ENCODE assay signal across 22 cellular contexts in the genomic region with DNA sequence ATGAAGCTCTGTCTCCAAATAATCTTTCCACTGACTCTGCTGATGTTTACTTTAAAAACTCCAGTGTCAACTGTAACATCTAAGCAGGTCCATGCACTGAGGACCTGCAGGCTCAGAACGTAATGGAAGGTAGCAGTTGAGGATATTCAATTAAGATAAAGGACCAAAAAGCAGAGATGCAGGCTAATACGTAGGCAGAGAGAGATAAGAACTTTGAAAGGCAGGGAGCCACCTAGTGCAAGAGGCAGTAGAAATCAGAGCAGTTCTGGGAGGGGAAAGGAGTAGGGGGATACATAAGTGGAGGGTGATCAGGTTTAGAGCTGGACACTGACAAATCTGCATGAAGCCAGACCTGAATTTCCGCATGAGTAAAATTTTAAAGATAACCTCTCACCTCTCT.
"Had no signal": no experiment of that assay in that cellular context is flagged by ENCODE, and none has a peak within 500 bp of the region (broad histone marks: within the 10 kb centered on the region; RNA-seq: fewer than 3 reads in every experiment).

No MANE protein-coding gene starts in this region.

- H3K27me3 ChIP-seq: colonic mucosa, sigmoid colon, testis, upper lobe of left lung had no signal

- H3K27ac Mint-ChIP-seq: activated naive CD8-positive, alpha-beta T cell treated with anti-CD3 and anti-CD28 coated beads for 36 hours; effector memory CD8-positive, alpha-beta T cell; naive B cell; progenitor cell of endocrine pancreas; stimulated activated naive B cell treated with anti-CD40 and anti-IgM and Interleukin-4, amounts not matched to agents 10 μg/mL and 1 μg/mL and 100 μg/mL, for 72 hours had no signal

- H3K9me3 ChIP-seq: colonic mucosa, lower lobe of right lung, sigmoid colon, testis, upper lobe of left lung had no signal

- H3K36me3 ChIP-seq: colonic mucosa, lower lobe of right lung, sigmoid colon, upper lobe of left lung had no signal

- DNase-seq: activated CD8-positive, alpha-beta memory T cell treated with anti-CD3 and anti-CD28 coated beads for 24 hours; activated CD8-positive, alpha-beta memory T cell treated with anti-CD3 and anti-CD28 coated beads, Interleukin-2, amount 50 U/mL, for 4 hours; activated naive CD4-positive, alpha-beta T cell treated with Interleukin-2 at 50 U/mL for 16 hours; activated naive CD8-positive, alpha-beta T cell treated with anti-CD3 and anti-CD28 coated beads for 36 hours; activated T-cell treated with anti-CD3 and anti-CD28 coated beads, Interleukin-2, amount 50 U/mL, for 4 hours; colonic mucosa; dorsolateral prefrontal cortex; effector memory CD8-positive, alpha-beta T cell; foreskin melanocyte; lower lobe of right lung; naive B cell; retina; sigmoid colon; stimulated activated CD4-positive, alpha-beta T cell treated with anti-CD3 and anti-CD28 coated beads, Interleukin-2, amount 100 ng/mL, for 48 hours; stimulated activated CD8-positive, alpha-beta memory T cell treated with anti-CD3 and anti-CD28 coated beads, Interleukin-4, amount 100 ng/mL, for 48 hours; stimulated activated naive B cell treated with anti-CD40 and anti-IgM and Interleukin-4, amounts not matched to agents 10 μg/mL and 1 μg/mL and 100 μg/mL, for 72 hours; testis; upper lobe of left lung had no signal

- H3K27ac ChIP-seq: colonic mucosa, dorsolateral prefrontal cortex, lower lobe of right lung, sigmoid colon, testis, upper lobe of left lung had no signal

- H3K36me3 Mint-ChIP-seq: activated naive CD8-positive, alpha-beta T cell treated with anti-CD3 and anti-CD28 coated beads for 36 hours; naive B cell; stimulated activated naive B cell treated with anti-CD40 and anti-IgM and Interleukin-4, amounts not matched to agents 10 μg/mL and 1 μg/mL and 100 μg/mL, for 72 hours had no signal

- H3K4me3 ChIP-seq: colonic mucosa, dorsolateral prefrontal cortex, lower lobe of right lung, sigmoid colon, testis, upper lobe of left lung had no signal

- H3K27me3 Mint-ChIP-seq: activated naive CD8-positive, alpha-beta T cell treated with anti-CD3 and anti-CD28 coated beads for 36 hours; effector memory CD8-positive, alpha-beta T cell; naive B cell; progenitor cell of endocrine pancreas; stimulated activated naive B cell treated with anti-CD40 and anti-IgM and Interleukin-4, amounts not matched to agents 10 μg/mL and 1 μg/mL and 100 μg/mL, for 72 hours had no signal

- H3K9me3 Mint-ChIP-seq: neural crest cell had no signal

- ATAC-seq: activated T-cell treated with anti-CD3 and anti-CD28 coated beads, Interleukin-2, amount 50 U/mL, for 4 hours; effector memory CD8-positive, alpha-beta T cell; esophagus mucosa; left lobe of liver; lower lobe of right lung; stimulated activated naive B cell treated with anti-CD40 and anti-IgM and Interleukin-4, amounts not matched to agents 10 μg/mL and 1 μg/mL and 100 μg/mL, for 72 hours had no signal

- H3K4me1 ChIP-seq: colonic mucosa, lower lobe of right lung, sigmoid colon, testis, upper lobe of left lung had no signal

- H3K4me1 Mint-ChIP-seq: activated naive CD8-positive, alpha-beta T cell treated with anti-CD3 and anti-CD28 coated beads for 36 hours; naive B cell; stimulated activated naive B cell treated with anti-CD40 and anti-IgM and Interleukin-4, amounts not matched to agents 10 μg/mL and 1 μg/mL and 100 μg/mL, for 72 hours had no signal

- H3K4me3 Mint-ChIP-seq: activated naive CD8-positive, alpha-beta T cell treated with anti-CD3 and anti-CD28 coated beads for 36 hours; activated T-cell treated with anti-CD3 and anti-CD28 coated beads, Interleukin-2, amount 50 U/mL, for 4 hours; effector memory CD8-positive, alpha-beta T cell; naive B cell; neural crest cell; stimulated activated naive B cell treated with anti-CD40 and anti-IgM and Interleukin-4, amounts not matched to agents 10 μg/mL and 1 μg/mL and 100 μg/mL, for 72 hours had no signal
